ENCODE assay signal across 1 cellular context in genomic region chr2:174771631-174772491, GRCh38.
TF ChIP-seq lines count a peak whose summit lies in the region.

No MANE protein-coding gene starts in this region.

TF ChIP-seq in HepG2, 621 proteins besides CTCF, POLR2A, EP300 and RAD21 (continued from another document and continues in another):
- TF ChIP-seq SRSF9 (IDR thresholded peaks at IDR 0.05; ENCODE audit: borderline replicate concordance, insufficient read depth, low read depth, low read length, poor library complexity, severe bottlenecking) (no peak), PHF20 (CRISPR knock-in tag; IDR thresholded peaks at IDR 0.05) (no peak), SALL2 (CRISPR knock-in tag; IDR thresholded peaks at IDR 0.05) (no peak), PAXIP1 (CRISPR knock-in tag; conservative IDR thresholded peaks at IDR 0.05) (no peak), TAF1 (CRISPR knock-in tag; IDR thresholded peaks at IDR 0.05) (no peak), FIP1L1 (IDR thresholded peaks at IDR 0.05; ENCODE audit: borderline replicate concordance, insufficient read depth, low read depth, low read length) (no peak), TBP (CRISPR knock-in tag; IDR thresholded peaks at IDR 0.05) (no peak), ZNF577 (CRISPR knock-in tag; IDR thresholded peaks at IDR 0.05; ENCODE audit: borderline replicate concordance, low read depth) (no peak), ZNF263 (CRISPR knock-in tag; IDR thresholded peaks at IDR 0.05) (peak; percentile 54; the same call in 1 of the 2 replicates), ZNF512 (CRISPR knock-in tag; IDR thresholded peaks at IDR 0.05) (no peak), MTF2 (CRISPR knock-in tag; IDR thresholded peaks at IDR 0.05; ENCODE audit: borderline replicate concordance) (no peak), TIGD3 (CRISPR knock-in tag; IDR thresholded peaks at IDR 0.05; ENCODE audit: borderline replicate concordance) (no peak), ZBTB46 (CRISPR knock-in tag; IDR thresholded peaks at IDR 0.05; ENCODE audit: borderline replicate concordance) (no peak), IRF9 (CRISPR knock-in tag; IDR thresholded peaks at IDR 0.05; ENCODE audit: borderline replicate concordance) (no peak), GABPB1 (CRISPR knock-in tag; IDR thresholded peaks at IDR 0.05) (peak; percentile 21; the same call in 1 of the 2 replicates), FOXA3 (CRISPR knock-in tag; IDR thresholded peaks at IDR 0.05) (peak; percentile 32; the same call in 1 of the 2 replicates), LBX2 (CRISPR knock-in tag; IDR thresholded peaks at IDR 0.05; ENCODE audit: borderline replicate concordance) (no peak), ZNF576 (CRISPR knock-in tag; IDR thresholded peaks at IDR 0.05) (no peak), RERE (CRISPR knock-in tag; IDR thresholded peaks at IDR 0.05; ENCODE audit: low read depth) (no peak), ZNF160 (CRISPR knock-in tag; IDR thresholded peaks at IDR 0.05) (no peak), ZNF569 (CRISPR knock-in tag; IDR thresholded peaks at IDR 0.05; ENCODE audit: borderline replicate concordance) (no peak), ZNF709 (CRISPR knock-in tag; IDR thresholded peaks at IDR 0.05) (no peak), ZFP82 (CRISPR knock-in tag; IDR thresholded peaks at IDR 0.05; ENCODE audit: borderline replicate concordance) (no peak), TEAD3 (CRISPR knock-in tag; optimal IDR thresholded peaks at IDR 0.05; ENCODE audit: borderline replicate concordance) (no peak)
- TF ChIP-seq, protein P1, sequence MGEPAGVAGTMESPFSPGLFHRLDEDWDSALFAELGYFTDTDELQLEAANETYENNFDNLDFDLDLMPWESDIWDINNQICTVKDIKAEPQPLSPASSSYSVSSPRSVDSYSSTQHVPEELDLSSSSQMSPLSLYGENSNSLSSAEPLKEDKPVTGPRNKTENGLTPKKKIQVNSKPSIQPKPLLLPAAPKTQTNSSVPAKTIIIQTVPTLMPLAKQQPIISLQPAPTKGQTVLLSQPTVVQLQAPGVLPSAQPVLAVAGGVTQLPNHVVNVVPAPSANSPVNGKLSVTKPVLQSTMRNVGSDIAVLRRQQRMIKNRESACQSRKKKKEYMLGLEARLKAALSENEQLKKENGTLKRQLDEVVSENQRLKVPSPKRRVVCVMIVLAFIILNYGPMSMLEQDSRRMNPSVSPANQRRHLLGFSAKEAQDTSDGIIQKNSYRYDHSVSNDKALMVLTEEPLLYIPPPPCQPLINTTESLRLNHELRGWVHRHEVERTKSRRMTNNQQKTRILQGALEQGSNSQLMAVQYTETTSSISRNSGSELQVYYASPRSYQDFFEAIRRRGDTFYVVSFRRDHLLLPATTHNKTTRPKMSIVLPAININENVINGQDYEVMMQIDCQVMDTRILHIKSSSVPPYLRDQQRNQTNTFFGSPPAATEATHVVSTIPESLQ (CRISPR knock-in tag; conservative IDR thresholded peaks at IDR 0.05) = no peak
- TF ChIP-seq, protein P2, sequence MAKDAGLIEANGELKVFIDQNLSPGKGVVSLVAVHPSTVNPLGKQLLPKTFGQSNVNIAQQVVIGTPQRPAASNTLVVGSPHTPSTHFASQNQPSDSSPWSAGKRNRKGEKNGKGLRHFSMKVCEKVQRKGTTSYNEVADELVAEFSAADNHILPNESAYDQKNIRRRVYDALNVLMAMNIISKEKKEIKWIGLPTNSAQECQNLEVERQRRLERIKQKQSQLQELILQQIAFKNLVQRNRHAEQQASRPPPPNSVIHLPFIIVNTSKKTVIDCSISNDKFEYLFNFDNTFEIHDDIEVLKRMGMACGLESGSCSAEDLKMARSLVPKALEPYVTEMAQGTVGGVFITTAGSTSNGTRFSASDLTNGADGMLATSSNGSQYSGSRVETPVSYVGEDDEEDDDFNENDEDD (CRISPR knock-in tag; IDR thresholded peaks at IDR 0.05; ENCODE audit: borderline replicate concordance) = no peak
- TF ChIP-seq, protein P3, sequence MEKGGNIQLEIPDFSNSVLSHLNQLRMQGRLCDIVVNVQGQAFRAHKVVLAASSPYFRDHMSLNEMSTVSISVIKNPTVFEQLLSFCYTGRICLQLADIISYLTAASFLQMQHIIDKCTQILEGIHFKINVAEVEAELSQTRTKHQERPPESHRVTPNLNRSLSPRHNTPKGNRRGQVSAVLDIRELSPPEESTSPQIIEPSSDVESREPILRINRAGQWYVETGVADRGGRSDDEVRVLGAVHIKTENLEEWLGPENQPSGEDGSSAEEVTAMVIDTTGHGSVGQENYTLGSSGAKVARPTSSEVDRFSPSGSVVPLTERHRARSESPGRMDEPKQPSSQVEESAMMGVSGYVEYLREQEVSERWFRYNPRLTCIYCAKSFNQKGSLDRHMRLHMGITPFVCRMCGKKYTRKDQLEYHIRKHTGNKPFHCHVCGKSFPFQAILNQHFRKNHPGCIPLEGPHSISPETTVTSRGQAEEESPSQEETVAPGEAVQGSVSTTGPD (CRISPR knock-in tag; IDR thresholded peaks at IDR 0.05) = no peak
- TF ChIP-seq, protein P4, sequence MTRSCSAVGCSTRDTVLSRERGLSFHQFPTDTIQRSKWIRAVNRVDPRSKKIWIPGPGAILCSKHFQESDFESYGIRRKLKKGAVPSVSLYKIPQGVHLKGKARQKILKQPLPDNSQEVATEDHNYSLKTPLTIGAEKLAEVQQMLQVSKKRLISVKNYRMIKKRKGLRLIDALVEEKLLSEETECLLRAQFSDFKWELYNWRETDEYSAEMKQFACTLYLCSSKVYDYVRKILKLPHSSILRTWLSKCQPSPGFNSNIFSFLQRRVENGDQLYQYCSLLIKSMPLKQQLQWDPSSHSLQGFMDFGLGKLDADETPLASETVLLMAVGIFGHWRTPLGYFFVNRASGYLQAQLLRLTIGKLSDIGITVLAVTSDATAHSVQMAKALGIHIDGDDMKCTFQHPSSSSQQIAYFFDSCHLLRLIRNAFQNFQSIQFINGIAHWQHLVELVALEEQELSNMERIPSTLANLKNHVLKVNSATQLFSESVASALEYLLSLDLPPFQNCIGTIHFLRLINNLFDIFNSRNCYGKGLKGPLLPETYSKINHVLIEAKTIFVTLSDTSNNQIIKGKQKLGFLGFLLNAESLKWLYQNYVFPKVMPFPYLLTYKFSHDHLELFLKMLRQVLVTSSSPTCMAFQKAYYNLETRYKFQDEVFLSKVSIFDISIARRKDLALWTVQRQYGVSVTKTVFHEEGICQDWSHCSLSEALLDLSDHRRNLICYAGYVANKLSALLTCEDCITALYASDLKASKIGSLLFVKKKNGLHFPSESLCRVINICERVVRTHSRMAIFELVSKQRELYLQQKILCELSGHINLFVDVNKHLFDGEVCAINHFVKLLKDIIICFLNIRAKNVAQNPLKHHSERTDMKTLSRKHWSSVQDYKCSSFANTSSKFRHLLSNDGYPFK (CRISPR knock-in tag; IDR thresholded peaks at IDR 0.05; ENCODE audit: borderline replicate concordance) = no peak
- TF ChIP-seq, protein P5, sequence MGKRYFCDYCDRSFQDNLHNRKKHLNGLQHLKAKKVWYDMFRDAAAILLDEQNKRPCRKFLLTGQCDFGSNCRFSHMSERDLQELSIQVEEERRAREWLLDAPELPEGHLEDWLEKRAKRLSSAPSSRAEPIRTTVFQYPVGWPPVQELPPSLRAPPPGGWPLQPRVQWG (CRISPR knock-in tag; IDR thresholded peaks at IDR 0.05; ENCODE audit: borderline replicate concordance, low read depth) = no peak
